ENCODE assay signal across 8 cellular contexts in genomic region chr14:70821581-70821915, GRCh38. TPM values are rescaled to one million over a fixed set of nuclear protein-coding genes. Genes with fewer than 3 reads are reported as not detected.
DNase-seq lines count a peak whose midpoint lies in the region; ATAC-seq and TF ChIP-seq lines count a peak whose summit lies in the region.

No MANE protein-coding gene starts in this region.

- 5% methylated on average over 21 of the region's 23 CpGs for WGBS in prostate gland

- ATAC-seq in HG02623 (IDR thresholded peaks at IDR 0.05; ENCODE audit: unreplicated experiment) (no peak), HG03354 (IDR thresholded peaks at IDR 0.05; ENCODE audit: poor library complexity, severe bottlenecking, unreplicated experiment) (no peak)

- H3K36me3 ChIP-seq in ES-I3 (ENCODE audit: insufficient read depth, low read length) (no peaks in the 10 kb centered on the region), SK-N-MC (ENCODE audit: insufficient read depth, low read length) (no peaks in the 10 kb centered on the region), prostate gland (no peaks in the 10 kb centered on the region)

- TF ChIP-seq CTCF in fibroblast of mammary gland (conservative IDR thresholded peaks at IDR 0.05; ENCODE audit: control insufficient read depth, insufficient read depth, low read depth, low read length), result no peak
- no peak for TF ChIP-seq CTCF in prostate gland (IDR thresholded peaks at IDR 0.05)

- no peak for TF ChIP-seq POLR2A in prostate gland (IDR thresholded peaks at IDR 0.05)

- H3K4me3 ChIP-seq in SK-N-MC (peak overlapping the region; percentile 97), fibroblast of mammary gland (ENCODE audit: control insufficient read depth, low read depth, low read length) (peak overlapping the region; percentile 54), prostate gland (peak overlapping the region; percentile 43 to 53)

- DNase-seq in SK-N-MC (ENCODE audit: low read depth, low spot score) (no peak), fibroblast of mammary gland (ENCODE audit: low read depth) (no peak), prostate gland (ENCODE audit: low spot score) (no peak), SIG-M5 (lab: John Stamatoyannopoulos, UW) (no peak), kidney glomerular epithelial cell (lab: John Stamatoyannopoulos, UW) (no peak)

- no peak overlapping the region for H3K27ac ChIP-seq in SK-N-MC
- H3K27ac ChIP-seq in prostate gland, result no peak overlapping the region

- H3K9ac ChIP-seq in ES-I3 (ENCODE audit: low read depth, low read length), result peak overlapping the region; percentile 96
- peak overlapping the region; percentile 86 for H3K9ac ChIP-seq in SK-N-MC (ENCODE audit: insufficient read length)

- intact Hi-C loops in prostate gland (cut with DNase I), result loop anchor here (5.0 kb wide), 2 partner anchors 76 to 151 kb away; no protein-coding TSS in a partner anchor

- peaks cover 3% of the 10 kb centered on the region; the same call in 1 of the 2 replicates for H3K4me1 ChIP-seq in ES-I3 (ENCODE audit: insufficient read depth, low read length)
- H3K4me1 ChIP-seq in prostate gland (replicated peaks), result no peaks in the 10 kb centered on the region

- H3K9me3 ChIP-seq in ES-I3 (ENCODE audit: control insufficient read depth, insufficient read depth, low read length), result no peaks in the 10 kb centered on the region
- H3K9me3 ChIP-seq in SK-N-MC (ENCODE audit: low read depth, low read length), result no peaks in the 10 kb centered on the region
- no peaks in the 10 kb centered on the region for H3K9me3 ChIP-seq in prostate gland

- no peaks in the 10 kb centered on the region for H3K27me3 ChIP-seq in prostate gland (replicated peaks; ENCODE audit: insufficient read depth)

RNA-seq across cellular contexts. Expression of gene MAP3K9, which starts 12.2 kb away (rescaled TPM):
- 1 to 10 TPM; 5.3 to 9.5 TPM for total RNA-seq in prostate gland
